Comparison of ENCODE assay signal across 22 cellular contexts in the genomic region with DNA sequence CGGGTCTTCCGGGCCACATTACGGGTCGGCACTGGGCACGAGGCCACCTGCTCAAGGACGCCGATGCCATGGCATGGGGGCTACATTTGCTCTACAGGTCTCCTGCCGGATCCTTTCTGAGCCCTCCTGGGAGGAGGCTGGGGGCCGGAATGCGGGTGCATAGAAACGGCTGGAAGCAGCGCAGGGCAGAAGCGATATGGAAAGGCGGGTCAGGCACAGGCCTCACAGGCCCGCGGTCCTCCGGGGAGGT. TPM values are rescaled to one million over a fixed set of nuclear protein-coding genes. Genes with fewer than 3 reads are reported as not detected.
DNase-seq lines count a peak whose midpoint lies in the region; ATAC-seq and TF ChIP-seq lines count a peak whose summit lies in the region.
"Had no signal": no experiment of that assay in that cellular context is flagged by ENCODE, and none has a peak within 500 bp of the region (broad histone marks: within the 10 kb centered on the region; RNA-seq: fewer than 3 reads in every experiment).

No MANE protein-coding gene starts in this region.

- H3K4me1 ChIP-seq in effector memory CD4-positive, alpha-beta T cell (ENCODE audit: control insufficient read depth, insufficient read depth, low read length, poor library complexity, severe bottlenecking) = peaks cover 45% of the 10 kb centered on the region
- peaks cover 25% of the 10 kb centered on the region for H3K4me1 ChIP-seq in PC-9 (replicated peaks; ENCODE audit: insufficient read depth)

- no peak for DNase-seq in activated naive CD4-positive, alpha-beta T cell treated with Interleukin-2 at 50 U/mL for 16 hours
- DNase-seq in effector memory CD4-positive, alpha-beta T cell = no peak
- no peak for DNase-seq in stimulated activated naive B cell treated with anti-CD40 and anti-IgM and Interleukin-4, amounts not matched to agents 10 μg/mL and 1 μg/mL and 100 μg/mL, for 72 hours
- no peak for DNase-seq in iPS-NIHi7 (ENCODE audit: extremely low spot score)
- no peak for DNase-seq in PC-9
- DNase-seq in cardiac septum (ENCODE audit: low spot score) = no peak
- DNase-seq: activated effector memory CD4-positive, alpha-beta T cell treated with Interleukin-2 at 50 U/mL for 16 hours; COR-L47; EL; IMR-90; NCI-H1930; Right ventricle myocardium superior; SW 1271 had no signal

- no peak for TF ChIP-seq CTCF in PC-9 (conservative IDR thresholded peaks at IDR 0.05)

- peak overlapping the region; percentile 39 for H3K4me3 ChIP-seq in effector memory CD4-positive, alpha-beta T cell (ENCODE audit: insufficient read depth, low read depth, low read length, poor library complexity, severe bottlenecking)
- no peak overlapping the region for H3K4me3 ChIP-seq in PC-9
- H3K4me3 ChIP-seq: thoracic aorta had no signal

- peaks cover 37% of the 10 kb centered on the region for H3F3A ChIP-seq in PC-9 (ENCODE audit: insufficient read depth, low read depth)

- CTCF ChIA-PET in PC-9 (lab: Charles Lee) = no interaction called here

- H3K36me3 Mint-ChIP-seq in activated naive CD4-positive, alpha-beta T cell treated with anti-CD3 and anti-CD28 coated beads, Interleukin-2, amount 50 U/mL, for 24 hours = peaks cover 6% of the 10 kb centered on the region
- peaks cover 5% of the 10 kb centered on the region for H3K36me3 Mint-ChIP-seq in IgD-negative memory B cell
- H3K36me3 Mint-ChIP-seq in stimulated activated naive B cell treated with anti-CD40 and anti-IgM and Interleukin-4, amounts not matched to agents 10 μg/mL and 1 μg/mL and 100 μg/mL, for 72 hours = peaks cover 4 to 19% of the 10 kb centered on the region in 2 donors

- POLR2A ChIA-PET in PC-9 (lab: Charles Lee; ENCODE audit: unreplicated experiment) = no interaction called here

- H3K27me3 Mint-ChIP-seq in activated naive CD4-positive, alpha-beta T cell treated with anti-CD3 and anti-CD28 coated beads, Interleukin-2, amount 50 U/mL, for 24 hours = no peaks in the 10 kb centered on the region
- no peaks in the 10 kb centered on the region for H3K27me3 Mint-ChIP-seq in IgD-negative memory B cell
- H3K27me3 Mint-ChIP-seq in stimulated activated naive B cell treated with anti-CD40 and anti-IgM and Interleukin-4, amounts not matched to agents 10 μg/mL and 1 μg/mL and 100 μg/mL, for 72 hours = no peaks in the 10 kb centered on the region

- no peaks in the 10 kb centered on the region for H3K27me3 ChIP-seq in effector memory CD4-positive, alpha-beta T cell (replicated peaks; ENCODE audit: control insufficient read depth, insufficient read depth, low read length, poor library complexity, severe bottlenecking)
- no peaks in the 10 kb centered on the region for H3K27me3 ChIP-seq in PC-9 (ENCODE audit: insufficient read depth, low read depth)
- H3K27me3 ChIP-seq: ascending aorta, right atrium auricular region had no signal

- peaks cover 3% of the 10 kb centered on the region for H3K36me3 ChIP-seq in effector memory CD4-positive, alpha-beta T cell (ENCODE audit: control insufficient read depth, insufficient read depth, low read length)
- no peaks in the 10 kb centered on the region for H3K36me3 ChIP-seq in PC-9 (ENCODE audit: low read depth)

- H3K4me3 Mint-ChIP-seq in activated naive CD4-positive, alpha-beta T cell treated with anti-CD3 and anti-CD28 coated beads, Interleukin-2, amount 50 U/mL, for 24 hours = peak overlapping the region; percentile 76
- peak overlapping the region in 3 of 4 donors; percentile 68 to 87 (median 82) for H3K4me3 Mint-ChIP-seq in IgD-negative memory B cell
- no peak overlapping the region for H3K4me3 Mint-ChIP-seq in stimulated activated naive B cell treated with anti-CD40 and anti-IgM and Interleukin-4, amounts not matched to agents 10 μg/mL and 1 μg/mL and 100 μg/mL, for 72 hours

- H3K9me3 ChIP-seq in effector memory CD4-positive, alpha-beta T cell (ENCODE audit: control insufficient read depth, low read length) = no peaks in the 10 kb centered on the region
- no peaks in the 10 kb centered on the region for H3K9me3 ChIP-seq in PC-9 (ENCODE audit: insufficient read depth, low read depth)
- H3K9me3 ChIP-seq: ascending aorta, right atrium auricular region, thoracic aorta had no signal

- ATAC-seq in stimulated activated naive B cell treated with anti-CD40 and anti-IgM and Interleukin-4, amounts not matched to agents 10 μg/mL and 1 μg/mL and 100 μg/mL, for 72 hours (replicated peaks) = no peak

- intact Hi-C loops in PC-9 (cut with micrococcal nuclease; ENCODE audit: unreplicated experiment) = no loop called here
- intact Hi-C loops in cardiac septum (cut with DNase I) = no loop called here

- no peak overlapping the region for H2AFZ ChIP-seq in PC-9

- no peak overlapping the region for H3K4me2 ChIP-seq in PC-9

- H3K4me1 Mint-ChIP-seq in activated naive CD4-positive, alpha-beta T cell treated with anti-CD3 and anti-CD28 coated beads, Interleukin-2, amount 50 U/mL, for 24 hours = peaks cover 70% of the 10 kb centered on the region
- peaks cover 26 to 35% (median 27%) of the 10 kb centered on the region in 3 donors for H3K4me1 Mint-ChIP-seq in IgD-negative memory B cell
- H3K4me1 Mint-ChIP-seq in stimulated activated naive B cell treated with anti-CD40 and anti-IgM and Interleukin-4, amounts not matched to agents 10 μg/mL and 1 μg/mL and 100 μg/mL, for 72 hours = peaks cover 36 to 63% of the 10 kb centered on the region in 2 donors

- H3K27ac Mint-ChIP-seq in activated naive CD4-positive, alpha-beta T cell treated with anti-CD3 and anti-CD28 coated beads, Interleukin-2, amount 50 U/mL, for 24 hours = no peak overlapping the region
- peak overlapping the region; percentile 86 to 93 (median 89) for H3K27ac Mint-ChIP-seq in IgD-negative memory B cell
- H3K27ac Mint-ChIP-seq in stimulated activated naive B cell treated with anti-CD40 and anti-IgM and Interleukin-4, amounts not matched to agents 10 μg/mL and 1 μg/mL and 100 μg/mL, for 72 hours = peak overlapping the region; percentile 93

- peaks cover 62% of the 10 kb centered on the region for H4K20me1 ChIP-seq in PC-9 (ENCODE audit: insufficient read depth)

- H3K9me3 Mint-ChIP-seq in activated naive CD4-positive, alpha-beta T cell treated with anti-CD3 and anti-CD28 coated beads, Interleukin-2, amount 50 U/mL, for 24 hours = no peaks in the 10 kb centered on the region
- H3K9me3 Mint-ChIP-seq in IgD-negative memory B cell = no peaks in the 10 kb centered on the region
- no peaks in the 10 kb centered on the region for H3K9me3 Mint-ChIP-seq in stimulated activated naive B cell treated with anti-CD40 and anti-IgM and Interleukin-4, amounts not matched to agents 10 μg/mL and 1 μg/mL and 100 μg/mL, for 72 hours

- H3K9me2 ChIP-seq in PC-9 (ENCODE audit: insufficient read depth) = no peaks in the 10 kb centered on the region

- peaks cover 64% of the 10 kb centered on the region for H3K79me2 ChIP-seq in PC-9 (ENCODE audit: low read depth)

- H3K27ac ChIP-seq in effector memory CD4-positive, alpha-beta T cell (ENCODE audit: insufficient read depth, low read length, poor library complexity, severe bottlenecking) = peak overlapping the region; percentile 65
- H3K27ac ChIP-seq in PC-9 = no peak overlapping the region
- H3K27ac ChIP-seq: ascending aorta, right atrium auricular region, thoracic aorta had no signal

- BruUV-seq in PC-9 (replicated peaks; lab: Mats Ljungman, UMichigan) = no TSS peak

RNA-seq across cellular contexts. Expression of gene AXIN1, which starts 28.4 kb away (rescaled TPM):
- 1.6 TPM for polyA plus RNA-seq in IgD-negative memory B cell
- total RNA-seq in PC-9 (2021) (42.0 and 51.2 TPM in 2 replicates), cardiac septum (13.5 TPM)

RNA-seq across cellular contexts. Expression of gene PDIA2, which starts 41.2 kb away (rescaled TPM):
- not detected for polyA plus RNA-seq in IgD-negative memory B cell
- not detected in 2 replicates for total RNA-seq in PC-9 (2021)
- 0.81 TPM for total RNA-seq in cardiac septum
- total RNA-seq: activated CD8-positive, alpha-beta memory T cell treated with anti-CD3 and anti-CD28 coated beads for 36 hours; ascending aorta; IMR-90; osteoblast had no signal

RNA-seq across cellular contexts. Expression of gene ARHGDIG, which starts 43.7 kb away (rescaled TPM):
- polyA plus RNA-seq in IgD-negative memory B cell = not detected
- not detected in 2 replicates for total RNA-seq in PC-9 (2021)
- 2.8 TPM for total RNA-seq in cardiac septum
- total RNA-seq: activated CD8-positive, alpha-beta memory T cell treated with anti-CD3 and anti-CD28 coated beads for 36 hours; ascending aorta; osteoblast; thoracic aorta had no signal
- polyA plus RNA-seq: AG04450, liver had no signal

RNA-seq across cellular contexts. Expression of gene MRPL28, which starts 46.2 kb away (rescaled TPM):
- polyA plus RNA-seq in IgD-negative memory B cell = 69.8 TPM
- total RNA-seq in PC-9 (2021) = 130 and 150 TPM in 2 replicates
- 60.1 TPM for total RNA-seq in cardiac septum

RNA-seq across cellular contexts. Expression of gene RGS11, which starts 48.4 kb away (rescaled TPM):
- polyA plus RNA-seq in IgD-negative memory B cell = not detected
- not detected in 2 replicates for total RNA-seq in PC-9 (2021)
- 31.4 TPM for total RNA-seq in cardiac septum

Comparison
In these comparisons a context has a peak if more than half of its experiments do, and no peak if none do; other contexts are left out.
1. H3K4me3 Mint-ChIP-seq: peak in activated naive CD4-positive, alpha-beta T cell treated with anti-CD3 and anti-CD28 coated beads, Interleukin-2, amount 50 U/mL, for 24 hours (single experiment) and IgD-negative memory B cell (3 of 4); none in stimulated activated naive B cell treated with anti-CD40 and anti-IgM and Interleukin-4, amounts not matched to agents 10 μg/mL and 1 μg/mL and 100 μg/mL, for 72 hours (0 of 2).